ENCODE assay signal across 8 cellular contexts in the genomic region with DNA sequence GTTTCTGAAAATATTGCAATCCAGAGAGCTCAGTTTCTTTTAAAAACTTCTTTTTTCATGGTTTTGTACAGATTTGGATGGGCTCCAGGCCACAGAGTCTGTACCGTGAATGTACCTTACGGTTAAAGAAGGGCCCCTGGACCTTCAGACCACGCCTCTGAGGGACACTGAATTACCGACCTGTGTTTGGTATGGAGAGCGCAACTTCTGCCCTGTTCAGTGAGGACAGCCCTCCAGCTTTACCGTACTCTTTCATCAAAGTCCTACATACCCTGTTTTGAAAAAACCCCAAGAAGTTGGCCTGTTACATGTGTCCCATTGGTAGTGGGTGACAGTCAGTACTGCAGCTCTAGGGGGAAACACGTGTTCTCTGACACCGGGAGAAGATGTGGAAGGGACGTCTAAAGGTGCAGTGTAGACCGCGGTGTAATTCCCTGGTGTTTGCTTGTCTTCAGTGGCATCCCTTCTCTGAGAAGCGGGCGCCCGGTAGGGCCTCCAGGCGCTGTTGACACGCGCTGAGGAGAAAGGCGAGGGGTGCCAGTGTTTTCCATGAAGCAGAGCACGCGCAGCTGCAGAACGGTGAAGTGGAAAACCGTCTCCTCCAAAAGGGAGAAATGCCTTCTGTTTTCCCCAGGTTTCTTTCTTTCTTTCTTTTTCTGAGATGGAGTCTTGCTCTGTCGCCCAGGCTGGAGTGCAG. TPM values are rescaled to one million over a fixed set of nuclear protein-coding genes. Genes with fewer than 3 reads are reported as not detected.
DNase-seq lines count a peak whose midpoint lies in the region; ATAC-seq, FAIRE-seq and TF ChIP-seq lines count a peak whose summit lies in the region.

No MANE protein-coding gene starts in this region.

- H3K27me3 ChIP-seq in KMS-11 (ENCODE audit: insufficient read depth, low read depth) (no peaks in the 10 kb centered on the region), colonic mucosa (no peaks in the 10 kb centered on the region), psoas muscle (ENCODE audit: insufficient read depth in 3 of 3, low read length in 2 of 3) (no peaks in the 10 kb centered on the region)

- H3K4me2 ChIP-seq in KMS-11 = peak overlapping the region; percentile 76

- intact Hi-C loops in colonic mucosa (cut with DNase I) = no loop called here
- intact Hi-C loops in psoas muscle (cut with DNase I) = no loop called here

- no peak overlapping the region for H2AFZ ChIP-seq in KMS-11 (ENCODE audit: low read depth)

- no peak overlapping the region for H3K9ac ChIP-seq in KMS-11
- no peak overlapping the region for H3K9ac ChIP-seq in colonic mucosa (ENCODE audit: low read depth in 2 of 2, low read length in 2 of 2)

- H3K4me3 ChIP-seq in KMS-11 (IDR thresholded peaks at IDR 0.05; ENCODE audit: insufficient read depth, low read depth, low read length) (no peak overlapping the region), colonic mucosa (no peak overlapping the region), psoas muscle (no peak overlapping the region)

- WGBS in psoas muscle, 3 donors = 83 to 85% (median 84%) methylated on average over 23 of the region's 23 CpGs

- TF ChIP-seq CTCF in KMS-11 (conservative IDR thresholded peaks at IDR 0.05; ENCODE audit: low read depth, low read length) (no peak), colonic mucosa (IDR thresholded peaks at IDR 0.05) (no peak), psoas muscle (IDR thresholded peaks at IDR 0.05) (no peak), GM13977 (IDR thresholded peaks at IDR 0.05; ENCODE audit: extremely low read depth, insufficient read depth, missing control alignments) (no peak)

- in situ Hi-C loops in GM13977 (cut with MboI; ENCODE audit: low pct_unique_long_range_greater_than_20kb, low sequenced_read_pairs, unreplicated experiment) = no loop called here

- peak; percentile 67 for FAIRE-seq in GM12892 (lab: Jason Lieb, UNC)

- no peaks in the 10 kb centered on the region for H3K36me3 ChIP-seq in KMS-11 (ENCODE audit: insufficient read depth)
- H3K36me3 ChIP-seq in colonic mucosa = no peaks in the 10 kb centered on the region
- peaks cover 0 to 10% of the 10 kb centered on the region in 2 donors for H3K36me3 ChIP-seq in psoas muscle (ENCODE audit: insufficient read depth in 1 of 2, low read depth in 1 of 2)

- no peak for DNase-seq in GM12892 (ENCODE audit: insufficient read length)
- DNase-seq in colonic mucosa = no peak
- no peak for DNase-seq in psoas muscle
- no peak for DNase-seq in NCI-H524 (lab: John Stamatoyannopoulos, UW)
- DNase-seq in NCI-H510A (lab: John Stamatoyannopoulos, UW) = no peak
- no peak for DNase-seq in GM13977 (ENCODE audit: low spot score)

- H3K79me2 ChIP-seq in KMS-11 (ENCODE audit: insufficient read depth, low read depth) = peaks cover 100% of the 10 kb centered on the region

- H3K9me3 ChIP-seq in colonic mucosa (no peaks in the 10 kb centered on the region), psoas muscle (no peaks in the 10 kb centered on the region)

- peaks cover 18% of the 10 kb centered on the region for H4K20me1 ChIP-seq in KMS-11 (ENCODE audit: insufficient read depth)

- H3K27ac ChIP-seq in KMS-11 = peak overlapping the region; percentile 77; the same call in 1 of the 2 replicates
- peak overlapping the region; percentile 78 for H3K27ac ChIP-seq in colonic mucosa
- peak overlapping the region; percentile 84 for H3K27ac ChIP-seq in psoas muscle

- peak in 2 of 4 donors; percentile 6 to 23 for ATAC-seq in psoas muscle
- ATAC-seq in GM21528 (IDR thresholded peaks at IDR 0.05; ENCODE audit: low FRiP score, unreplicated experiment) = no peak

- H3K4me1 ChIP-seq in KMS-11 (ENCODE audit: low read depth, poor library complexity, severe bottlenecking) (peaks cover 68% of the 10 kb centered on the region), colonic mucosa (peaks cover 26% of the 10 kb centered on the region), psoas muscle (peaks cover 89% of the 10 kb centered on the region)

- TF ChIP-seq POLR2A in GM12892 (IDR thresholded peaks at IDR 0.05; ENCODE audit: low read depth, low read length) = no peak

RNA-seq across cellular contexts. Expression of a gene that starts 6.2 kb away (rescaled TPM):
- 16.9 TPM for polyA plus RNA-seq in GM12892 (2012; ENCODE audit: missing spikeins)
- total RNA-seq in colonic mucosa = 10 to 100 TPM; 33.3 to 40.2 TPM
- 10 to 100 TPM; 15.0 to 24.2 (median 20.3) TPM for total RNA-seq in psoas muscle
- 10 to 100 TPM; 10.2 to 16.3 (median 15.5) TPM for polyA plus RNA-seq in psoas muscle

RNA-seq across cellular contexts. Expression of a gene that starts 24.8 kb away (rescaled TPM):
- 2.3 TPM for polyA plus RNA-seq in GM12892 (2012; ENCODE audit: missing spikeins)
- total RNA-seq in colonic mucosa (10 to 100 TPM; 19.7 to 29.4 TPM), psoas muscle (10 to 100 TPM in 3 of 4 donors, 1 to 10 TPM in 1; 8.5 to 43.5 (median 23.6) TPM)
- 10 to 100 TPM in 1 of 3 donors, 1 to 10 TPM in 2; 5.3 to 24.4 (median 7.5) TPM for polyA plus RNA-seq in psoas muscle
